11 cellular contexts compared by ENCODE assay signal in genomic region chr1:9593147-9593491, GRCh38. TPM values are rescaled to one million over a fixed set of nuclear protein-coding genes. Genes with fewer than 3 reads are reported as not detected.
DNase-seq lines count a peak whose midpoint lies in the region; ATAC-seq and TF ChIP-seq lines count a peak whose summit lies in the region.
"Had no signal": no experiment of that assay in that cellular context is flagged by ENCODE, and none has a peak within 500 bp of the region (broad histone marks: within the 10 kb centered on the region; RNA-seq: fewer than 3 reads in every experiment).

No MANE protein-coding gene starts in this region.

- H3K4me1 ChIP-seq in DND-41 (ENCODE audit: insufficient read depth, low read length) (peaks cover 53% of the 10 kb centered on the region), Karpas-422 (ENCODE audit: low read length) (peaks cover 46% of the 10 kb centered on the region), trophoblast cell (ENCODE audit: control insufficient read depth in 1 of 2, insufficient read depth in 2 of 2, low read length in 2 of 2) (peaks cover 4 to 13% of the 10 kb centered on the region in 2 experiments), HAP-1 (peaks cover 19% of the 10 kb centered on the region)

- no peaks in the 10 kb centered on the region for H3K9me3 Mint-ChIP-seq in endothelial cell (ENCODE audit: unreplicated experiment)
- H3K9me3 Mint-ChIP-seq: naive B cell had no signal

- DNase-seq in DND-41 = no peak
- DNase-seq in Karpas-422 = no peak
- DNase-seq in endothelial cell (ENCODE audit: low spot score) = no peak
- DNase-seq in trophoblast cell = no peak
- no peak for DNase-seq in HAP-1 (ENCODE audit: low spot score in 2 of 2)
- DNase-seq in NCI-H2081 treated with DMSO at 0.1 percent for 48 hours (lab: John Stamatoyannopoulos, UW) = no peak
- DNase-seq in NCI-H187 treated with DMSO at 0.1 percent for 48 hours (lab: John Stamatoyannopoulos, UW) = no peak
- DNase-seq: T-helper 17 cell had no signal

- peaks cover 8% of the 10 kb centered on the region for H3K27me3 Mint-ChIP-seq in endothelial cell (ENCODE audit: unreplicated experiment)
- H3K27me3 Mint-ChIP-seq: naive B cell, T-helper 17 cell had no signal

- H2BK5ac ChIP-seq in trophoblast cell (ENCODE audit: low read depth, low read length, poor library complexity) = no peak overlapping the region

- H3K9me3 ChIP-seq in DND-41 (ENCODE audit: insufficient read depth, low read length, severe bottlenecking) = no peaks in the 10 kb centered on the region
- H3K9me3 ChIP-seq in Karpas-422 (ENCODE audit: low read length) = no peaks in the 10 kb centered on the region
- H3K9me3 ChIP-seq in trophoblast cell (ENCODE audit: insufficient read depth, low read depth, low read length) = no peaks in the 10 kb centered on the region
- H3K9me3 ChIP-seq in HAP-1 = no peaks in the 10 kb centered on the region

- H3K9ac ChIP-seq in DND-41 (ENCODE audit: low read depth, low read length) (no peak overlapping the region; the same call in 1 of the 2 replicates), Karpas-422 (ENCODE audit: low read length) (peak overlapping the region; percentile 70), trophoblast cell (ENCODE audit: low read length) (no peak overlapping the region)
- H3K9ac ChIP-seq: KMS-11 had no signal

- no peak overlapping the region for H3K4ac ChIP-seq in trophoblast cell (ENCODE audit: low read depth, low read length)

- H3K4me2 ChIP-seq in DND-41 (ENCODE audit: insufficient read depth, low read length) (peak overlapping the region; percentile 96), Karpas-422 (ENCODE audit: low read depth, low read length, poor library complexity, severe bottlenecking) (peak overlapping the region; percentile 86), trophoblast cell (ENCODE audit: low read length) (no peak overlapping the region)
- H3K4me2 ChIP-seq: KMS-11 had no signal

- peaks cover 35% of the 10 kb centered on the region for H3K4me1 Mint-ChIP-seq in endothelial cell (ENCODE audit: unreplicated experiment)

- in situ Hi-C loops in HAP-1 (cut with MboI; ENCODE audit: low sequenced_read_pairs) = no loop called here

- no peak for TF ChIP-seq CTCF in DND-41 (IDR thresholded peaks at IDR 0.05; ENCODE audit: borderline replicate concordance, extremely low read depth, low read length, poor library complexity, severe bottlenecking)
- TF ChIP-seq CTCF in endothelial cell (IDR thresholded peaks at IDR 0.05; ENCODE audit: unreplicated experiment) = no peak

- H2AFZ ChIP-seq in DND-41 (ENCODE audit: low read depth, low read length) (no peak overlapping the region), Karpas-422 (ENCODE audit: low read length) (no peak overlapping the region), trophoblast cell (ENCODE audit: insufficient read depth, low read length, poor library complexity) (no peak overlapping the region)

- no peak overlapping the region for H3K4me3 Mint-ChIP-seq in endothelial cell (ENCODE audit: unreplicated experiment)
- H3K4me3 Mint-ChIP-seq: T-helper 17 cell had no signal

- peak overlapping the region; percentile 18 for H3K18ac ChIP-seq in trophoblast cell (ENCODE audit: low read length)

- no peak overlapping the region for H4K8ac ChIP-seq in trophoblast cell (ENCODE audit: low read depth, low read length)

- no peak overlapping the region for H2BK120ac ChIP-seq in trophoblast cell (ENCODE audit: insufficient read depth, low read length, poor library complexity)

- H3K14ac ChIP-seq in trophoblast cell (ENCODE audit: low read length) = no peak overlapping the region

- H4K20me1 ChIP-seq in DND-41 (ENCODE audit: insufficient read depth, low read length) = peaks cover 87% of the 10 kb centered on the region
- H4K20me1 ChIP-seq in Karpas-422 (ENCODE audit: insufficient read depth, low read depth, low read length) = peaks cover 66% of the 10 kb centered on the region

- H3K27ac ChIP-seq in DND-41 (ENCODE audit: low read length) (peak overlapping the region; percentile 27; the same call in 1 of the 2 replicates), Karpas-422 (ENCODE audit: low read length) (peak overlapping the region; percentile 39), trophoblast cell (ENCODE audit: low read depth, low read length) (no peak overlapping the region)
- H3K27ac ChIP-seq: KMS-11 had no signal

- H4K12ac ChIP-seq in trophoblast cell (ENCODE audit: low read depth, low read length) = no peak overlapping the region

- no peak overlapping the region for H2BK12ac ChIP-seq in trophoblast cell (ENCODE audit: low read length)

- H3K36me3 Mint-ChIP-seq in endothelial cell (ENCODE audit: low read depth, unreplicated experiment) = no peaks in the 10 kb centered on the region
- H3K36me3 Mint-ChIP-seq: naive B cell had no signal

- H3K79me1 ChIP-seq in trophoblast cell (ENCODE audit: low read length) = peaks cover 2% of the 10 kb centered on the region

- H3K4me3 ChIP-seq in DND-41 (ENCODE audit: low read depth in 1 of 2, low read length in 2 of 2) = no peak overlapping the region
- H3K4me3 ChIP-seq in Karpas-422 (ENCODE audit: low read length) = peak overlapping the region; percentile 27; the same call in 1 of the 2 replicates
- no peak overlapping the region for H3K4me3 ChIP-seq in trophoblast cell (ENCODE audit: low read depth, low read length)
- no peak overlapping the region for H3K4me3 ChIP-seq in HAP-1

- H3K27ac Mint-ChIP-seq in endothelial cell (ENCODE audit: unreplicated experiment) = peak overlapping the region; percentile 86
- H3K27ac Mint-ChIP-seq: T-helper 17 cell had no signal

- H3K36me3 ChIP-seq in DND-41 (ENCODE audit: insufficient read depth, low read length) (peaks cover 52% of the 10 kb centered on the region), Karpas-422 (ENCODE audit: insufficient read depth, low read length) (peaks cover 4% of the 10 kb centered on the region; the same call in 1 of the 2 replicates), trophoblast cell (ENCODE audit: control insufficient read depth in 1 of 2, insufficient read depth in 2 of 2, low read length in 2 of 2) (peaks cover 6 to 12% of the 10 kb centered on the region in 2 experiments), HAP-1 (replicated peaks) (peaks cover 17% of the 10 kb centered on the region)

- H3K9me2 ChIP-seq in Karpas-422 (replicated peaks; ENCODE audit: insufficient read depth, low read length) = no peaks in the 10 kb centered on the region

- WGBS in trophoblast cell (ENCODE audit: extremely low coverage, insufficient coverage, insufficient read length) = no CpG with 5 or more reads among the region's 9 CpGs

- no peak overlapping the region for H4K91ac ChIP-seq in trophoblast cell (ENCODE audit: low read depth, low read length)

- H3K27me3 ChIP-seq in DND-41 (ENCODE audit: insufficient read depth, low read length, poor library complexity) (no peaks in the 10 kb centered on the region), Karpas-422 (ENCODE audit: low read length) (no peaks in the 10 kb centered on the region), trophoblast cell (ENCODE audit: insufficient read depth, low read length) (no peaks in the 10 kb centered on the region), HAP-1 (ENCODE audit: low read depth) (no peaks in the 10 kb centered on the region)

- ATAC-seq in DND-41 (ENCODE audit: insufficient read depth, low read depth) = no peak
- no peak for ATAC-seq in HG02759 (IDR thresholded peaks at IDR 0.05; ENCODE audit: unreplicated experiment)
- ATAC-seq: T-helper 17 cell had no signal

- H3K79me2 ChIP-seq in DND-41 (ENCODE audit: insufficient read depth, low read length) = peaks cover 89% of the 10 kb centered on the region
- peaks cover 73% of the 10 kb centered on the region for H3K79me2 ChIP-seq in Karpas-422 (ENCODE audit: low read length)
- H3K79me2 ChIP-seq in trophoblast cell (ENCODE audit: control insufficient read depth, insufficient read depth, low read length, poor library complexity) = peaks cover 2% of the 10 kb centered on the region

- no peak overlapping the region for H2AK5ac ChIP-seq in trophoblast cell (ENCODE audit: low read length)

- no peak overlapping the region for H3K23ac ChIP-seq in trophoblast cell (ENCODE audit: low read length)

RNA-seq across cellular contexts. Expression of gene TMEM201, which starts 4.4 kb away (rescaled TPM):
- 9.3 and 12.2 TPM in 2 replicates for total RNA-seq in Karpas-422 (2014; rRNA removed; shearing (Covaris generic); ENCODE audit: low replicate concordance)
- total RNA-seq in endothelial cell (ENCODE audit: unreplicated experiment) = 19.1 TPM
- 13.3 and 13.4 TPM in 2 replicates for polyA plus RNA-seq in trophoblast cell (2013)

RNA-seq across cellular contexts. Expression of gene SLC25A33, which starts 53.9 kb away (rescaled TPM):
- total RNA-seq in Karpas-422 (2014; rRNA removed; shearing (Covaris generic); ENCODE audit: low replicate concordance) = 19.7 and 25.2 TPM in 2 replicates
- total RNA-seq in endothelial cell (ENCODE audit: unreplicated experiment) = 4.2 TPM
- 4.8 and 5.0 TPM in 2 replicates for polyA plus RNA-seq in trophoblast cell (2013)

RNA-seq across cellular contexts. Expression of gene PIK3CD, which starts 58.4 kb away (rescaled TPM):
- total RNA-seq in Karpas-422 (2014; rRNA removed; shearing (Covaris generic); ENCODE audit: low replicate concordance) = 30.5 and 43.5 TPM in 2 replicates
- 30.3 TPM for total RNA-seq in endothelial cell (ENCODE audit: unreplicated experiment)
- 3.8 and 4.0 TPM in 2 replicates for polyA plus RNA-seq in trophoblast cell (2013)
